In the genomic region with DNA sequence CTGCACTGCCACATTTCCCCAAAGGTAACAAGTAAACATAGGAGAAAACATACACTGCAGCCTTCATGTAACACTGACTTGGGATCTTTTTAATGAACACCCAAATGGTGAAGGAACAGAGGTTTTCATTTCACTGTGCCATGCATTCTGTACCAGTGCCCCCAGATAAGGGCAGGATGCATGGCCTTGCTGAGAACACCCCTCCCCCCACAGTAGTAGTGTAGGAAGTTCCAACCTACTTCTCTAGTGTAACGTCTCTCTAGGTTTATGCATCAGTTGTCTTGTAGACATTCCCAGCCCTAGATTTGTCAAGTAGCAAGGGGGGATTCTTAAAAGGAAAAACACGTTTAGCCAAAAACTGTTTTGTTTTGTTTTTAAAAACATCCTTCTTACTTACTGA, we compare ENCODE assay signal across 19 cellular contexts. TPM values are rescaled to one million over a fixed set of nuclear protein-coding genes. Genes with fewer than 3 reads are reported as not detected.
A peak's percentile ranks its signal among the peaks of the same experiment; 100 is the strongest.
DNase-seq lines count a peak whose midpoint lies in the region; ATAC-seq and TF ChIP-seq lines count a peak whose summit lies in the region.
"Had no signal": no experiment of that assay in that cellular context is flagged by ENCODE, and none has a peak within 500 bp of the region (broad histone marks: within the 10 kb centered on the region; RNA-seq: fewer than 3 reads in every experiment).

No MANE protein-coding gene starts in this region.

- peak in 1 of 3 donors; percentile 39 for DNase-seq in CD4-positive, CD25-positive, alpha-beta regulatory T cell
- DNase-seq in GM23338 (ENCODE audit: low spot score): peak; percentile 28
- DNase-seq in activated naive CD8-positive, alpha-beta T cell treated with anti-CD3 and anti-CD28 coated beads, Interleukin-2, amount 50 U/mL, for 24 hours: no peak
- peak in 2 of 9 donors; percentile 37 to 38 for DNase-seq in naive thymus-derived CD4-positive, alpha-beta T cell
- DNase-seq in stimulated activated CD4-positive, alpha-beta T cell treated with anti-CD3 and anti-CD28 coated beads, Interleukin-4, amount 100 ng/mL, for 1 hour: no peak
- no peak for DNase-seq in activated T-helper 1 cell treated with anti-CD3 and anti-CD28 coated beads, Interleukin-12 subunit alpha, Interleukin-12 subunit beta, Interleukin-2, Interleukin-4 antibody, amounts not matched to agents 30 ng/mL and 10 ng/mL and 1 ng/mL, durations not matched to agents 14 hours and 24 hours and 36 hours (ENCODE audit: low spot score)
- DNase-seq: BE2C; central memory CD4-positive, alpha-beta T cell; NCI-H1694; NCI-H345; posterior cingulate gyrus; small intestine; stimulated activated CD8-positive, alpha-beta memory T cell treated with anti-CD3 and anti-CD28 coated beads, Interleukin-4, amount 100 ng/mL, for 48 hours; T1000; testis had no signal

- CTCF ChIA-PET in naive thymus-derived CD4-positive, alpha-beta T cell (lab: Charles Lee): interaction anchor here (0.6 to 1.7 kb wide), 2 partner anchors 574 to 599 kb away, joined by 4 read pairs; no protein-coding TSS in a partner anchor

- intact Hi-C loops in naive thymus-derived CD4-positive, alpha-beta T cell (cut with micrococcal nuclease): loop anchor here in 1 of 2 donors (1.0 kb wide), 1 partner anchor 8 kb away; no protein-coding TSS in a partner anchor
- intact Hi-C loops in activated T-helper 1 cell treated with anti-CD3 and anti-CD28 coated beads, Interleukin-12 subunit alpha, Interleukin-12 subunit beta, Interleukin-2, Interleukin-4 antibody, amounts not matched to agents 30 ng/mL and 10 ng/mL and 1 ng/mL, durations not matched to agents 14 hours and 24 hours and 36 hours (cut with micrococcal nuclease): no loop called here

- no peaks in the 10 kb centered on the region; the same call in 1 of the 2 replicates for H4K20me1 ChIP-seq in GM23338 (replicated peaks; ENCODE audit: insufficient read depth)

- no peak overlapping the region for H2AFZ ChIP-seq in GM23338

- peaks cover 4% of the 10 kb centered on the region for H3K36me3 Mint-ChIP-seq in CD4-positive, CD25-positive, alpha-beta regulatory T cell
- H3K36me3 Mint-ChIP-seq in GM23338 (ENCODE audit: low read depth): no peaks in the 10 kb centered on the region
- peaks cover 4% of the 10 kb centered on the region for H3K36me3 Mint-ChIP-seq in activated naive CD8-positive, alpha-beta T cell treated with anti-CD3 and anti-CD28 coated beads, Interleukin-2, amount 50 U/mL, for 24 hours (ENCODE audit: low read depth)
- peaks cover 0 to 9% (median 3%) of the 10 kb centered on the region in 5 donors for H3K36me3 Mint-ChIP-seq in naive thymus-derived CD4-positive, alpha-beta T cell
- H3K36me3 Mint-ChIP-seq in activated T-helper 1 cell treated with anti-CD3 and anti-CD28 coated beads, Interleukin-12 subunit alpha, Interleukin-12 subunit beta, Interleukin-2, Interleukin-4 antibody, amounts not matched to agents 30 ng/mL and 10 ng/mL and 1 ng/mL, durations not matched to agents 14 hours and 24 hours and 36 hours (ENCODE audit: low read depth): peaks cover 4% of the 10 kb centered on the region

- H3K9me2 ChIP-seq in GM23338 (ENCODE audit: insufficient read depth): no peaks in the 10 kb centered on the region

- peak overlapping the region; percentile 58 for H3K4me3 ChIP-seq in CD4-positive, CD25-positive, alpha-beta regulatory T cell (ENCODE audit: low read depth, low read length)
- no peak overlapping the region for H3K4me3 ChIP-seq in GM23338
- no peak overlapping the region for H3K4me3 ChIP-seq in naive thymus-derived CD4-positive, alpha-beta T cell (ENCODE audit: low read length)
- H3K4me3 ChIP-seq: SK-N-MC, testis had no signal

- H3K27ac ChIP-seq in CD4-positive, CD25-positive, alpha-beta regulatory T cell (ENCODE audit: insufficient read depth, low read length, poor library complexity, severe bottlenecking): peak overlapping the region; percentile 57
- no peak overlapping the region for H3K27ac ChIP-seq in GM23338 (ENCODE audit: low read depth)
- no peak overlapping the region for H3K27ac ChIP-seq in naive thymus-derived CD4-positive, alpha-beta T cell (ENCODE audit: low read depth, low read length)
- H3K27ac ChIP-seq: SK-N-MC, testis had no signal

- H3F3A ChIP-seq in GM23338 (replicated peaks; ENCODE audit: low read depth): no peaks in the 10 kb centered on the region

- peak overlapping the region in 2 of 3 donors; percentile 38 to 82 for H3K27ac Mint-ChIP-seq in CD4-positive, CD25-positive, alpha-beta regulatory T cell
- 0 out of 2 replicates have a peak overlapping the region, but pooled peaks have one; percentile 23 for H3K27ac Mint-ChIP-seq in GM23338
- H3K27ac Mint-ChIP-seq in activated naive CD8-positive, alpha-beta T cell treated with anti-CD3 and anti-CD28 coated beads, Interleukin-2, amount 50 U/mL, for 24 hours: peak overlapping the region; percentile 14
- H3K27ac Mint-ChIP-seq in naive thymus-derived CD4-positive, alpha-beta T cell: peak overlapping the region in 3 of 9 donors; percentile 2 to 76 (median 63)
- H3K27ac Mint-ChIP-seq in activated T-helper 1 cell treated with anti-CD3 and anti-CD28 coated beads, Interleukin-12 subunit alpha, Interleukin-12 subunit beta, Interleukin-2, Interleukin-4 antibody, amounts not matched to agents 30 ng/mL and 10 ng/mL and 1 ng/mL, durations not matched to agents 14 hours and 24 hours and 36 hours: no peak overlapping the region
- H3K27ac Mint-ChIP-seq: activated T-helper 2 cell treated with anti-CD3 and anti-CD28 coated beads, Interferon-gamma antibody, Interleukin-2, Interleukin-4, amounts not matched to agents 10 μg/mL and 5 μg/mL and 100 μg/mL, durations not matched to agents 14 hours and 24 hours and 36 hours had no signal

- peaks cover 55 to 97% (median 83%) of the 10 kb centered on the region in 4 donors for H3K4me1 Mint-ChIP-seq in CD4-positive, CD25-positive, alpha-beta regulatory T cell
- H3K4me1 Mint-ChIP-seq in GM23338: peaks cover 34% of the 10 kb centered on the region
- H3K4me1 Mint-ChIP-seq in activated naive CD8-positive, alpha-beta T cell treated with anti-CD3 and anti-CD28 coated beads, Interleukin-2, amount 50 U/mL, for 24 hours: peaks cover 82% of the 10 kb centered on the region
- peaks cover 66 to 96% (median 92%) of the 10 kb centered on the region in 7 donors for H3K4me1 Mint-ChIP-seq in naive thymus-derived CD4-positive, alpha-beta T cell
- H3K4me1 Mint-ChIP-seq in activated T-helper 1 cell treated with anti-CD3 and anti-CD28 coated beads, Interleukin-12 subunit alpha, Interleukin-12 subunit beta, Interleukin-2, Interleukin-4 antibody, amounts not matched to agents 30 ng/mL and 10 ng/mL and 1 ng/mL, durations not matched to agents 14 hours and 24 hours and 36 hours (ENCODE audit: low read depth): peaks cover 54% of the 10 kb centered on the region

- POLR2A ChIA-PET in naive thymus-derived CD4-positive, alpha-beta T cell (lab: Charles Lee): no interaction called here

- H3K4me2 ChIP-seq in GM23338: 0 out of 2 replicates have a peak overlapping the region, but pooled peaks have one; percentile 29

- H3K4me3 Mint-ChIP-seq in CD4-positive, CD25-positive, alpha-beta regulatory T cell: peak overlapping the region; percentile 29 to 75 (median 50)
- no peak overlapping the region for H3K4me3 Mint-ChIP-seq in GM23338
- no peak overlapping the region for H3K4me3 Mint-ChIP-seq in activated naive CD8-positive, alpha-beta T cell treated with anti-CD3 and anti-CD28 coated beads, Interleukin-2, amount 50 U/mL, for 24 hours
- H3K4me3 Mint-ChIP-seq in naive thymus-derived CD4-positive, alpha-beta T cell: peak overlapping the region in 9 of 10 donors; percentile 9 to 71 (median 39)
- no peak overlapping the region for H3K4me3 Mint-ChIP-seq in activated T-helper 1 cell treated with anti-CD3 and anti-CD28 coated beads, Interleukin-12 subunit alpha, Interleukin-12 subunit beta, Interleukin-2, Interleukin-4 antibody, amounts not matched to agents 30 ng/mL and 10 ng/mL and 1 ng/mL, durations not matched to agents 14 hours and 24 hours and 36 hours

- no peak for TF ChIP-seq CTCF in GM23338 (conservative IDR thresholded peaks at IDR 0.05; ENCODE audit: low read depth in 2 of 2)

- H3K79me2 ChIP-seq in GM23338 (replicated peaks; ENCODE audit: insufficient read depth): peaks cover 82% of the 10 kb centered on the region

- peaks cover 4% of the 10 kb centered on the region for H3K36me3 ChIP-seq in CD4-positive, CD25-positive, alpha-beta regulatory T cell (ENCODE audit: control insufficient read depth, insufficient read depth, low read length)
- no peaks in the 10 kb centered on the region for H3K36me3 ChIP-seq in GM23338 (ENCODE audit: insufficient read depth)
- no peaks in the 10 kb centered on the region for H3K36me3 ChIP-seq in naive thymus-derived CD4-positive, alpha-beta T cell (ENCODE audit: control insufficient read depth in 2 of 3, insufficient read depth in 3 of 3, low read length in 3 of 3)
- H3K36me3 ChIP-seq: BE2C had no signal

- H3K9me3 ChIP-seq in CD4-positive, CD25-positive, alpha-beta regulatory T cell (ENCODE audit: control insufficient read depth in 2 of 2, low read length in 2 of 2): no peaks in the 10 kb centered on the region
- H3K9me3 ChIP-seq in naive thymus-derived CD4-positive, alpha-beta T cell (ENCODE audit: control insufficient read depth in 2 of 3, low read length in 3 of 3): no peaks in the 10 kb centered on the region
- H3K9me3 ChIP-seq: BE2C, testis had no signal

- peaks cover 98% of the 10 kb centered on the region for H3K4me1 ChIP-seq in CD4-positive, CD25-positive, alpha-beta regulatory T cell (ENCODE audit: control insufficient read depth, insufficient read depth, low read length, poor library complexity, severe bottlenecking)
- H3K4me1 ChIP-seq in GM23338 (ENCODE audit: insufficient read depth): peaks cover 19% of the 10 kb centered on the region
- H3K4me1 ChIP-seq in naive thymus-derived CD4-positive, alpha-beta T cell (ENCODE audit: control insufficient read depth in 2 of 2, insufficient read depth in 2 of 2, low read length in 2 of 2): peaks cover 26 to 87% of the 10 kb centered on the region in 2 donors

- H3K27me3 Mint-ChIP-seq in CD4-positive, CD25-positive, alpha-beta regulatory T cell: no peaks in the 10 kb centered on the region
- no peaks in the 10 kb centered on the region for H3K27me3 Mint-ChIP-seq in GM23338 (ENCODE audit: insufficient read depth, low read depth, poor library complexity)
- H3K27me3 Mint-ChIP-seq in activated naive CD8-positive, alpha-beta T cell treated with anti-CD3 and anti-CD28 coated beads, Interleukin-2, amount 50 U/mL, for 24 hours: no peaks in the 10 kb centered on the region
- no peaks in the 10 kb centered on the region for H3K27me3 Mint-ChIP-seq in naive thymus-derived CD4-positive, alpha-beta T cell
- H3K27me3 Mint-ChIP-seq in activated T-helper 1 cell treated with anti-CD3 and anti-CD28 coated beads, Interleukin-12 subunit alpha, Interleukin-12 subunit beta, Interleukin-2, Interleukin-4 antibody, amounts not matched to agents 30 ng/mL and 10 ng/mL and 1 ng/mL, durations not matched to agents 14 hours and 24 hours and 36 hours (ENCODE audit: insufficient read depth): no peaks in the 10 kb centered on the region

- no peaks in the 10 kb centered on the region for H3K9me3 Mint-ChIP-seq in CD4-positive, CD25-positive, alpha-beta regulatory T cell
- H3K9me3 Mint-ChIP-seq in GM23338: no peaks in the 10 kb centered on the region
- no peaks in the 10 kb centered on the region for H3K9me3 Mint-ChIP-seq in activated naive CD8-positive, alpha-beta T cell treated with anti-CD3 and anti-CD28 coated beads, Interleukin-2, amount 50 U/mL, for 24 hours
- no peaks in the 10 kb centered on the region for H3K9me3 Mint-ChIP-seq in naive thymus-derived CD4-positive, alpha-beta T cell
- no peaks in the 10 kb centered on the region for H3K9me3 Mint-ChIP-seq in activated T-helper 1 cell treated with anti-CD3 and anti-CD28 coated beads, Interleukin-12 subunit alpha, Interleukin-12 subunit beta, Interleukin-2, Interleukin-4 antibody, amounts not matched to agents 30 ng/mL and 10 ng/mL and 1 ng/mL, durations not matched to agents 14 hours and 24 hours and 36 hours
- H3K9me3 Mint-ChIP-seq: activated T-helper 2 cell treated with anti-CD3 and anti-CD28 coated beads, Interferon-gamma antibody, Interleukin-2, Interleukin-4, amounts not matched to agents 10 μg/mL and 5 μg/mL and 100 μg/mL, durations not matched to agents 14 hours and 24 hours and 36 hours had no signal

- no peaks in the 10 kb centered on the region for H3K27me3 ChIP-seq in CD4-positive, CD25-positive, alpha-beta regulatory T cell (ENCODE audit: control insufficient read depth, insufficient read depth, low read length)
- no peaks in the 10 kb centered on the region for H3K27me3 ChIP-seq in GM23338 (ENCODE audit: insufficient read depth)
- H3K27me3 ChIP-seq in naive thymus-derived CD4-positive, alpha-beta T cell (ENCODE audit: control insufficient read depth in 2 of 2, insufficient read depth in 2 of 2, low read length in 2 of 2): no peaks in the 10 kb centered on the region
- H3K27me3 ChIP-seq: BE2C, testis had no signal

- peak; percentile 45 to 47 for ATAC-seq in CD4-positive, CD25-positive, alpha-beta regulatory T cell (ENCODE audit: low read depth in 2 of 2)
- ATAC-seq in GM23338 (peak; percentile 54; the same call in 2 of the 3 replicates), GM21390 (IDR thresholded peaks at IDR 0.05; ENCODE audit: unreplicated experiment) (no peak), HG03108 (IDR thresholded peaks at IDR 0.05; ENCODE audit: unreplicated experiment) (no peak)
- ATAC-seq in activated naive CD8-positive, alpha-beta T cell treated with anti-CD3 and anti-CD28 coated beads, Interleukin-2, amount 50 U/mL, for 24 hours: no peak
- ATAC-seq in naive thymus-derived CD4-positive, alpha-beta T cell: peak; percentile 47

RNA-seq across cellular contexts. Expression of a gene that starts 29.9 kb away (rescaled TPM):
- 110 TPM for total RNA-seq in CD4-positive, CD25-positive, alpha-beta regulatory T cell
- polyA plus RNA-seq in CD4-positive, CD25-positive, alpha-beta regulatory T cell: 10 to 100 TPM; 64.3 to 84.5 (median 76.1) TPM
- total RNA-seq in GM23338 (2014; rRNA removed; shearing (Covaris generic)): 13.0 and 14.4 TPM in 2 replicates
- polyA plus RNA-seq in GM23338 (2016; fragmentation: Nextera tagmentation; extraction: Ambion mirVana): 9.5 and 9.7 TPM in 2 replicates
- 10 to 100 TPM; 54.4 to 85.4 (median 77.3) TPM for total RNA-seq in naive thymus-derived CD4-positive, alpha-beta T cell
- polyA plus RNA-seq in naive thymus-derived CD4-positive, alpha-beta T cell: 10 to 100 TPM; 43.0 to 55.3 TPM
- 23.6 and 25.3 TPM in 2 replicates for total RNA-seq in activated T-helper 1 cell treated with anti-CD3 and anti-CD28 coated beads, Interleukin-12 subunit alpha, Interleukin-12 subunit beta, Interleukin-2, Interleukin-4 antibody, amounts not matched to agents 30 ng/mL and 10 ng/mL and 1 ng/mL, durations not matched to agents 14 hours and 24 hours and 36 hours

Comparison
In these comparisons a context has a peak if more than half of its experiments do, and no peak if none do; other contexts are left out.
1. ATAC-seq: peak in CD4-positive, CD25-positive, alpha-beta regulatory T cell (2 of 2), GM23338 (single experiment) and naive thymus-derived CD4-positive, alpha-beta T cell (single experiment); none in activated naive CD8-positive, alpha-beta T cell treated with anti-CD3 and anti-CD28 coated beads, Interleukin-2, amount 50 U/mL, for 24 hours (single experiment), GM21390 (single experiment) and HG03108 (single experiment).
2. H3K4me3 Mint-ChIP-seq: peak in CD4-positive, CD25-positive, alpha-beta regulatory T cell (4 of 4) and naive thymus-derived CD4-positive, alpha-beta T cell (9 of 10); none in GM23338 (single experiment), activated naive CD8-positive, alpha-beta T cell treated with anti-CD3 and anti-CD28 coated beads, Interleukin-2, amount 50 U/mL, for 24 hours (single experiment) and activated T-helper 1 cell treated with anti-CD3 and anti-CD28 coated beads, Interleukin-12 subunit alpha, Interleukin-12 subunit beta, Interleukin-2, Interleukin-4 antibody, amounts not matched to agents 30 ng/mL and 10 ng/mL and 1 ng/mL, durations not matched to agents 14 hours and 24 hours and 36 hours (single experiment).